ENCODE assay signal across 1 cellular context in the genomic region with DNA sequence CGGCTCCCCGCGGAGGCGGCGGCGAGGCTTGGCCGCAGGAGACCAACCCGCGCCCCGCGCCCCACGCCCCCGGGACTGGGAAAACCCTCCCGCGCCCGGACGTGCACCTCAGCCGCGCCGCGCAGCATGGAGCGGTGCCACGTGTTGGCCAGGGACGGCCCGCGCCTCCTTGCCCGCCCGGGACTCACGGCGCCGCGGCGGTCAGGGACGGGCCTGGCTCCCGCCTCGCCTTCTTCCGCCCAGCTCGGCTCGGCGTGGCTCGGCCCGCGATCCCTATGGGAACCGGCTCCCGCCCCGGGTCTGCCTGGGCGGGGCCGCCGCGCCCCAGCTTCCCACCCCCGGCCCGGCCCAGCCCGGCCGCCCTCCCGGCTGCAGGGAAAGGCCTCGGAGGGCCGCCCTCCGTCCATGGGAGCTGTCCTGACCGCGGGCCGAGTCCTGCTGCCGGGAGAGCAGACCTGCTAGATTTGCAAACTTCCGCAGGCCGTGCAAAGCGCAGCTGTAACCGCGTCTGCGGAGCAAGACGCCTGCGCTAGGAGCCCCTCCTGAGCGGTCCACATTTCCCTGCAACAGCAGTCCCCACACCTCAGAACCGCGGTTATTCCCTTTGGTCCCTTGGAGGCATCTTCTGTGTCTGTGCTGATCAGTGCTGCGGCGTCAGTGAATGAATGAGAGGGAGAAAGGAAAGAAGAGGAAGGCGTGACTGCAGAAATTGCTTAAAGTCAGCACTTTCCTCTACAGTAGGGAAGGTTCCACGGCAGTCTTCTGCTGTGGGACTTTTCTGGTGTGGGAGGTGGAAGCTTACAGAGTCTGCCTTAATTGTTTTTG.
TF ChIP-seq lines count a peak whose summit lies in the region.

Gene CDKL1 (minus strand): TSS at position 246 of the 825 bp plus-strand sequence. CDS start 1,013 bp downstream, outside the sequence.

TF ChIP-seq in HepG2, 621 proteins besides CTCF, POLR2A, EP300 and RAD21 (continued from another document and continues in another):
- TF ChIP-seq, protein P1, sequence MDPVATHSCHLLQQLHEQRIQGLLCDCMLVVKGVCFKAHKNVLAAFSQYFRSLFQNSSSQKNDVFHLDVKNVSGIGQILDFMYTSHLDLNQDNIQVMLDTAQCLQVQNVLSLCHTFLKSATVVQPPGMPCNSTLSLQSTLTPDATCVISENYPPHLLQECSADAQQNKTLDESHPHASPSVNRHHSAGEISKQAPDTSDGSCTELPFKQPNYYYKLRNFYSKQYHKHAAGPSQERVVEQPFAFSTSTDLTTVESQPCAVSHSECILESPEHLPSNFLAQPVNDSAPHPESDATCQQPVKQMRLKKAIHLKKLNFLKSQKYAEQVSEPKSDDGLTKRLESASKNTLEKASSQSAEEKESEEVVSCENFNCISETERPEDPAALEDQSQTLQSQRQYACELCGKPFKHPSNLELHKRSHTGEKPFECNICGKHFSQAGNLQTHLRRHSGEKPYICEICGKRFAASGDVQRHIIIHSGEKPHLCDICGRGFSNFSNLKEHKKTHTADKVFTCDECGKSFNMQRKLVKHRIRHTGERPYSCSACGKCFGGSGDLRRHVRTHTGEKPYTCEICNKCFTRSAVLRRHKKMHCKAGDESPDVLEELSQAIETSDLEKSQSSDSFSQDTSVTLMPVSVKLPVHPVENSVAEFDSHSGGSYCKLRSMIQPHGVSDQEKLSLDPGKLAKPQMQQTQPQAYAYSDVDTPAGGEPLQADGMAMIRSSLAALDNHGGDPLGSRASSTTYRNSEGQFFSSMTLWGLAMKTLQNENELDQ (CRISPR knock-in tag; IDR thresholded peaks at IDR 0.05; ENCODE audit: borderline replicate concordance) = no peak
- TF ChIP-seq ZBTB3 (CRISPR knock-in tag; IDR thresholded peaks at IDR 0.05; ENCODE audit: borderline replicate concordance, low read depth) (0 out of 2 replicates have a peak, but pooled peaks have one; percentile 24), MEF2D (CRISPR knock-in tag; IDR thresholded peaks at IDR 0.05) (no peak), THAP7 (CRISPR knock-in tag; IDR thresholded peaks at IDR 0.05) (peak; percentile 12; the same call in 1 of the 2 replicates), ZNF879 (CRISPR knock-in tag; IDR thresholded peaks at IDR 0.05) (no peak), KLF6 (CRISPR knock-in tag; IDR thresholded peaks at IDR 0.05) (no peak), MYNN (CRISPR knock-in tag; IDR thresholded peaks at IDR 0.05; ENCODE audit: low read depth) (no peak), ZSCAN21 (CRISPR knock-in tag; IDR thresholded peaks at IDR 0.05; ENCODE audit: borderline replicate concordance) (no peak), SNRNP70 (IDR thresholded peaks at IDR 0.05; ENCODE audit: low read depth, low read length) (no peak), POLR2AphosphoS5 (IDR thresholded peaks at IDR 0.05; ENCODE audit: low read depth, low read length) (no peak), NFKB2 (CRISPR knock-in tag; IDR thresholded peaks at IDR 0.05; ENCODE audit: borderline replicate concordance) (peak; percentile 73; the same call in 1 of the 2 replicates), PBX3 (CRISPR knock-in tag; IDR thresholded peaks at IDR 0.05; ENCODE audit: borderline replicate concordance) (0 out of 2 replicates have a peak, but pooled peaks have one; percentile 54), ELF3 (CRISPR knock-in tag; IDR thresholded peaks at IDR 0.05) (peak; percentile 57; the same call in 1 of the 2 replicates), FOXO1 (CRISPR knock-in tag; IDR thresholded peaks at IDR 0.05) (peak; percentile 45; the same call in 1 of the 2 replicates), SMAD3 (CRISPR knock-in tag; IDR thresholded peaks at IDR 0.05) (no peak), ZNF678 (CRISPR knock-in tag; IDR thresholded peaks at IDR 0.05) (no peak), MBNL3 (CRISPR knock-in tag; conservative IDR thresholded peaks at IDR 0.05) (no peak), CREB3 (CRISPR knock-in tag; IDR thresholded peaks at IDR 0.05) (no peak; the same call in 1 of the 2 replicates), PAXIP1 (CRISPR knock-in tag; conservative IDR thresholded peaks at IDR 0.05) (no peak), ELF1 (CRISPR knock-in tag; IDR thresholded peaks at IDR 0.05) (no peak), ZFP82 (CRISPR knock-in tag; IDR thresholded peaks at IDR 0.05; ENCODE audit: borderline replicate concordance) (no peak; the same call in 1 of the 2 replicates), ZSCAN30 (CRISPR knock-in tag; IDR thresholded peaks at IDR 0.05) (no peak), HMGA1 (CRISPR knock-in tag; conservative IDR thresholded peaks at IDR 0.05) (no peak)
- TF ChIP-seq, protein P2, sequence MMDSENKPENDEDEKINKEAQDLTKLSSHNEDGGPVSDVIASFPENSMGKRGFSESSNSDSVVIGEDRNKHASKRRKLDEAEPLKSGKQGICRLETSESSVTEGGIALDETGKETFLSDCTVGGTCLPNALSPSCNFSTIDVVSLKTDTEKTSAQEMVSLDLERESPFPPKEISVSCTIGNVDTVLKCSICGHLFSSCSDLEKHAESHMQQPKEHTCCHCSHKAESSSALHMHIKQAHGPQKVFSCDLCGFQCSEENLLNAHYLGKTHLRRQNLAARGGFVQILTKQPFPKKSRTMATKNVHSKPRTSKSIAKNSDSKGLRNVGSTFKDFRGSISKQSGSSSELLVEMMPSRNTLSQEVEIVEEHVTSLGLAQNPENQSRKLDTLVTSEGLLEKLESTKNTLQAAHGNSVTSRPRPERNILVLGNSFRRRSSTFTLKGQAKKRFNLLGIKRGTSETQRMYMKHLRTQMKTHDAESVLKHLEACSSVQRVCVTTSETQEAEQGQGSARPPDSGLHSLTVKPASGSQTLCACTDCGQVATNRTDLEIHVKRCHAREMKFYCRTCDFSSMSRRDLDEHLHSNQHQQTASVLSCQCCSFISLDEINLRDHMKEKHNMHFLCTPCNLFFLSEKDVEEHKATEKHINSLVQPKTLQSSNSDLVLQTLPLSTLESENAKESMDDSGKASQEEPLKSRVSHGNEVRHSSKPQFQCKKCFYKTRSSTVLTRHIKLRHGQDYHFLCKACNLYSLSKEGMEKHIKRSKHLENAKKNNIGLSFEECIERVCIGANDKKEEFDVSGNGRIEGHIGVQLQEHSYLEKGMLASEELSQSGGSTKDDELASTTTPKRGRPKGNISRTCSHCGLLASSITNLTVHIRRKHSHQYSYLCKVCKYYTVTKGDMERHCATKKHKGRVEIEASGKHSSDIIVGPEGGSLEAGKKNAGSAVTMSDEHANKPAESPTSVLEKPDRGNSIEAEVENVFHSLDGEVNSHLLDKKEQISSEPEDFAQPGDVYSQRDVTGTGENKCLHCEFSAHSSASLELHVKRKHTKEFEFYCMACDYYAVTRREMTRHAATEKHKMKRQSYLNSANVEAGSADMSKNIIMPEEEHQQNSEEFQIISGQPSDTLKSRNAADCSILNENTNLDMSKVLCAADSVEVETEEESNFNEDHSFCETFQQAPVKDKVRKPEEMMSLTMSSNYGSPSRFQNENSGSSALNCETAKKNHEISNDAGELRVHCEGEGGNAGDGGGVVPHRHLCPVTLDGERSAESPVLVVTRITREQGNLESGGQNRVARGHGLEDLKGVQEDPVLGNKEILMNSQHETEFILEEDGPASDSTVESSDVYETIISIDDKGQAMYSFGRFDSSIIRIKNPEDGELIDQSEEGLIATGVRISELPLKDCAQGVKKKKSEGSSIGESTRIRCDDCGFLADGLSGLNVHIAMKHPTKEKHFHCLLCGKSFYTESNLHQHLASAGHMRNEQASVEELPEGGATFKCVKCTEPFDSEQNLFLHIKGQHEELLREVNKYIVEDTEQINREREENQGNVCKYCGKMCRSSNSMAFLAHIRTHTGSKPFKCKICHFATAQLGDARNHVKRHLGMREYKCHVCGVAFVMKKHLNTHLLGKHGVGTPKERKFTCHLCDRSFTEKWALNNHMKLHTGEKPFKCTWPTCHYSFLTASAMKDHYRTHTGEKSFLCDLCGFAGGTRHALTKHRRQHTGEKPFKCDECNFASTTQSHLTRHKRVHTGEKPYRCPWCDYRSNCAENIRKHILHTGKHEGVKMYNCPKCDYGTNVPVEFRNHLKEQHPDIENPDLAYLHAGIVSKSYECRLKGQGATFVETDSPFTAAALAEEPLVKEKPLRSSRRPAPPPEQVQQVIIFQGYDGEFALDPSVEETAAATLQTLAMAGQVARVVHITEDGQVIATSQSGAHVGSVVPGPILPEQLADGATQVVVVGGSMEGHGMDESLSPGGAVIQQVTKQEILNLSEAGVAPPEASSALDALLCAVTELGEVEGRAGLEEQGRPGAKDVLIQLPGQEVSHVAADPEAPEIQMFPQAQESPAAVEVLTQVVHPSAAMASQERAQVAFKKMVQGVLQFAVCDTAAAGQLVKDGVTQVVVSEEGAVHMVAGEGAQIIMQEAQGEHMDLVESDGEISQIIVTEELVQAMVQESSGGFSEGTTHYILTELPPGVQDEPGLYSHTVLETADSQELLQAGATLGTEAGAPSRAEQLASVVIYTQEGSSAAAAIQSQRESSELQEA (CRISPR knock-in tag; IDR thresholded peaks at IDR 0.05; ENCODE audit: not compliant biosample characterization) = no peak
- TF ChIP-seq, protein P3, sequence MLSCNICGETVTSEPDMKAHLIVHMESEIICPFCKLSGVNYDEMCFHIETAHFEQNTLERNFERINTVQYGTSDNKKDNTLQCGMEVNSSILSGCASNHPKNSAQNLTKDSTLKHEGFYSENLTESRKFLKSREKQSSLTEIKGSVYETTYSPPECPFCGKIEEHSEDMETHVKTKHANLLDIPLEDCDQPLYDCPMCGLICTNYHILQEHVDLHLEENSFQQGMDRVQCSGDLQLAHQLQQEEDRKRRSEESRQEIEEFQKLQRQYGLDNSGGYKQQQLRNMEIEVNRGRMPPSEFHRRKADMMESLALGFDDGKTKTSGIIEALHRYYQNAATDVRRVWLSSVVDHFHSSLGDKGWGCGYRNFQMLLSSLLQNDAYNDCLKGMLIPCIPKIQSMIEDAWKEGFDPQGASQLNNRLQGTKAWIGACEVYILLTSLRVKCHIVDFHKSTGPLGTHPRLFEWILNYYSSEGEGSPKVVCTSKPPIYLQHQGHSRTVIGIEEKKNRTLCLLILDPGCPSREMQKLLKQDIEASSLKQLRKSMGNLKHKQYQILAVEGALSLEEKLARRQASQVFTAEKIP (CRISPR knock-in tag; IDR thresholded peaks at IDR 0.05; ENCODE audit: borderline replicate concordance) = no peak
- TF ChIP-seq, protein P4, sequence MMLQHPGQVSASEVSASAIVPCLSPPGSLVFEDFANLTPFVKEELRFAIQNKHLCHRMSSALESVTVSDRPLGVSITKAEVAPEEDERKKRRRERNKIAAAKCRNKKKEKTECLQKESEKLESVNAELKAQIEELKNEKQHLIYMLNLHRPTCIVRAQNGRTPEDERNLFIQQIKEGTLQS (CRISPR knock-in tag; IDR thresholded peaks at IDR 0.05) = no peak
- TF ChIP-seq, protein P5, sequence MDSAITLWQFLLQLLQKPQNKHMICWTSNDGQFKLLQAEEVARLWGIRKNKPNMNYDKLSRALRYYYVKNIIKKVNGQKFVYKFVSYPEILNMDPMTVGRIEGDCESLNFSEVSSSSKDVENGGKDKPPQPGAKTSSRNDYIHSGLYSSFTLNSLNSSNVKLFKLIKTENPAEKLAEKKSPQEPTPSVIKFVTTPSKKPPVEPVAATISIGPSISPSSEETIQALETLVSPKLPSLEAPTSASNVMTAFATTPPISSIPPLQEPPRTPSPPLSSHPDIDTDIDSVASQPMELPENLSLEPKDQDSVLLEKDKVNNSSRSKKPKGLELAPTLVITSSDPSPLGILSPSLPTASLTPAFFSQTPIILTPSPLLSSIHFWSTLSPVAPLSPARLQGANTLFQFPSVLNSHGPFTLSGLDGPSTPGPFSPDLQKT (CRISPR knock-in tag; IDR thresholded peaks at IDR 0.05; ENCODE audit: borderline replicate concordance) = no peak
- TF ChIP-seq, protein P6, sequence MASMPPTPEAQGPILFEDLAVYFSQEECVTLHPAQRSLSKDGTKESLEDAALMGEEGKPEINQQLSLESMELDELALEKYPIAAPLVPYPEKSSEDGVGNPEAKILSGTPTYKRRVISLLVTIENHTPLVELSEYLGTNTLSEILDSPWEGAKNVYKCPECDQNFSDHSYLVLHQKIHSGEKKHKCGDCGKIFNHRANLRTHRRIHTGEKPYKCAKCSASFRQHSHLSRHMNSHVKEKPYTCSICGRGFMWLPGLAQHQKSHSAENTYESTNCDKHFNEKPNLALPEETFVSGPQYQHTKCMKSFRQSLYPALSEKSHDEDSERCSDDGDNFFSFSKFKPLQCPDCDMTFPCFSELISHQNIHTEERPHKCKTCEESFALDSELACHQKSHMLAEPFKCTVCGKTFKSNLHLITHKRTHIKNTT (CRISPR knock-in tag; IDR thresholded peaks at IDR 0.05) = no peak
